1 cellular context compared by ENCODE assay signal in the genomic region with DNA sequence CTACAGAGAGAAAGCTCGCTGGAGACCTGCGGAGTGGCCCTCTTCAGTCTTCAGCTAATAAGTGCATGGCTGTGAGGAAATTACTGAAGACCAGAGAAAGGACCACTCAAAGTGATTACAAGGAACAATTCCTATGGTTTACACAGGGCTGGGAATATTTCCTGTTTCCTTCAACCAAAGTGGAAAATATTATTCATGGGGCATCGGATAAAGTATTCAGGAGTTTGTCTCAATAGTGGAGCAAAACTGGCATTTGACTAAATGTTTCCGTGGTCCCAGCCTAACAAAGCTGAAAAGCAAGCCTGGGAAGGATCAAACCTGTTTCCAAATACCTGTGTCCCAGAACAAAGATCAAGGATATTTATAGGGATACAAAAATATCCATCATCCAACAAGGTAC.
TF ChIP-seq lines count a peak whose summit lies in the region.

No MANE protein-coding gene starts in this region.

TF ChIP-seq in GM23338, 12 proteins besides CTCF, POLR2A, EP300 and RAD21:
- TF ChIP-seq, protein P1, sequence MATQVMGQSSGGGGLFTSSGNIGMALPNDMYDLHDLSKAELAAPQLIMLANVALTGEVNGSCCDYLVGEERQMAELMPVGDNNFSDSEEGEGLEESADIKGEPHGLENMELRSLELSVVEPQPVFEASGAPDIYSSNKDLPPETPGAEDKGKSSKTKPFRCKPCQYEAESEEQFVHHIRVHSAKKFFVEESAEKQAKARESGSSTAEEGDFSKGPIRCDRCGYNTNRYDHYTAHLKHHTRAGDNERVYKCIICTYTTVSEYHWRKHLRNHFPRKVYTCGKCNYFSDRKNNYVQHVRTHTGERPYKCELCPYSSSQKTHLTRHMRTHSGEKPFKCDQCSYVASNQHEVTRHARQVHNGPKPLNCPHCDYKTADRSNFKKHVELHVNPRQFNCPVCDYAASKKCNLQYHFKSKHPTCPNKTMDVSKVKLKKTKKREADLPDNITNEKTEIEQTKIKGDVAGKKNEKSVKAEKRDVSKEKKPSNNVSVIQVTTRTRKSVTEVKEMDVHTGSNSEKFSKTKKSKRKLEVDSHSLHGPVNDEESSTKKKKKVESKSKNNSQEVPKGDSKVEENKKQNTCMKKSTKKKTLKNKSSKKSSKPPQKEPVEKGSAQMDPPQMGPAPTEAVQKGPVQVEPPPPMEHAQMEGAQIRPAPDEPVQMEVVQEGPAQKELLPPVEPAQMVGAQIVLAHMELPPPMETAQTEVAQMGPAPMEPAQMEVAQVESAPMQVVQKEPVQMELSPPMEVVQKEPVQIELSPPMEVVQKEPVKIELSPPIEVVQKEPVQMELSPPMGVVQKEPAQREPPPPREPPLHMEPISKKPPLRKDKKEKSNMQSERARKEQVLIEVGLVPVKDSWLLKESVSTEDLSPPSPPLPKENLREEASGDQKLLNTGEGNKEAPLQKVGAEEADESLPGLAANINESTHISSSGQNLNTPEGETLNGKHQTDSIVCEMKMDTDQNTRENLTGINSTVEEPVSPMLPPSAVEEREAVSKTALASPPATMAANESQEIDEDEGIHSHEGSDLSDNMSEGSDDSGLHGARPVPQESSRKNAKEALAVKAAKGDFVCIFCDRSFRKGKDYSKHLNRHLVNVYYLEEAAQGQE (IDR thresholded peaks at IDR 0.05; ENCODE audit: unreplicated experiment): no peak
- TF ChIP-seq JUNB (IDR thresholded peaks at IDR 0.05; ENCODE audit: unreplicated experiment) (no peak), ZNF331 (CRISPR knock-in tag; IDR thresholded peaks at IDR 0.05; ENCODE audit: low read depth) (no peak), STAT1 (IDR thresholded peaks at IDR 0.05; ENCODE audit: unreplicated experiment) (no peak), ZNF114 (CRISPR knock-in tag; IDR thresholded peaks at IDR 0.05) (no peak), NANOG (IDR thresholded peaks at IDR 0.05; ENCODE audit: borderline replicate concordance) (no peak), POLR2AphosphoS5 (IDR thresholded peaks at IDR 0.05; ENCODE audit: low read depth) (no peak), EZH2phosphoT487 (IDR thresholded peaks at IDR 0.05; ENCODE audit: unreplicated experiment) (no peak), CREB1 (CRISPR knock-in tag; IDR thresholded peaks at IDR 0.05; ENCODE audit: low read depth) (no peak), EZH2 (IDR thresholded peaks at IDR 0.05; ENCODE audit: low read depth, unreplicated experiment) (no peak)
- TF ChIP-seq, protein P2, sequence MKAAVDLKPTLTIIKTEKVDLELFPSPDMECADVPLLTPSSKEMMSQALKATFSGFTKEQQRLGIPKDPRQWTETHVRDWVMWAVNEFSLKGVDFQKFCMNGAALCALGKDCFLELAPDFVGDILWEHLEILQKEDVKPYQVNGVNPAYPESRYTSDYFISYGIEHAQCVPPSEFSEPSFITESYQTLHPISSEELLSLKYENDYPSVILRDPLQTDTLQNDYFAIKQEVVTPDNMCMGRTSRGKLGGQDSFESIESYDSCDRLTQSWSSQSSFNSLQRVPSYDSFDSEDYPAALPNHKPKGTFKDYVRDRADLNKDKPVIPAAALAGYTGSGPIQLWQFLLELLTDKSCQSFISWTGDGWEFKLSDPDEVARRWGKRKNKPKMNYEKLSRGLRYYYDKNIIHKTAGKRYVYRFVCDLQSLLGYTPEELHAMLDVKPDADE (IDR thresholded peaks at IDR 0.05): no peak
- TF ChIP-seq, protein P3, sequence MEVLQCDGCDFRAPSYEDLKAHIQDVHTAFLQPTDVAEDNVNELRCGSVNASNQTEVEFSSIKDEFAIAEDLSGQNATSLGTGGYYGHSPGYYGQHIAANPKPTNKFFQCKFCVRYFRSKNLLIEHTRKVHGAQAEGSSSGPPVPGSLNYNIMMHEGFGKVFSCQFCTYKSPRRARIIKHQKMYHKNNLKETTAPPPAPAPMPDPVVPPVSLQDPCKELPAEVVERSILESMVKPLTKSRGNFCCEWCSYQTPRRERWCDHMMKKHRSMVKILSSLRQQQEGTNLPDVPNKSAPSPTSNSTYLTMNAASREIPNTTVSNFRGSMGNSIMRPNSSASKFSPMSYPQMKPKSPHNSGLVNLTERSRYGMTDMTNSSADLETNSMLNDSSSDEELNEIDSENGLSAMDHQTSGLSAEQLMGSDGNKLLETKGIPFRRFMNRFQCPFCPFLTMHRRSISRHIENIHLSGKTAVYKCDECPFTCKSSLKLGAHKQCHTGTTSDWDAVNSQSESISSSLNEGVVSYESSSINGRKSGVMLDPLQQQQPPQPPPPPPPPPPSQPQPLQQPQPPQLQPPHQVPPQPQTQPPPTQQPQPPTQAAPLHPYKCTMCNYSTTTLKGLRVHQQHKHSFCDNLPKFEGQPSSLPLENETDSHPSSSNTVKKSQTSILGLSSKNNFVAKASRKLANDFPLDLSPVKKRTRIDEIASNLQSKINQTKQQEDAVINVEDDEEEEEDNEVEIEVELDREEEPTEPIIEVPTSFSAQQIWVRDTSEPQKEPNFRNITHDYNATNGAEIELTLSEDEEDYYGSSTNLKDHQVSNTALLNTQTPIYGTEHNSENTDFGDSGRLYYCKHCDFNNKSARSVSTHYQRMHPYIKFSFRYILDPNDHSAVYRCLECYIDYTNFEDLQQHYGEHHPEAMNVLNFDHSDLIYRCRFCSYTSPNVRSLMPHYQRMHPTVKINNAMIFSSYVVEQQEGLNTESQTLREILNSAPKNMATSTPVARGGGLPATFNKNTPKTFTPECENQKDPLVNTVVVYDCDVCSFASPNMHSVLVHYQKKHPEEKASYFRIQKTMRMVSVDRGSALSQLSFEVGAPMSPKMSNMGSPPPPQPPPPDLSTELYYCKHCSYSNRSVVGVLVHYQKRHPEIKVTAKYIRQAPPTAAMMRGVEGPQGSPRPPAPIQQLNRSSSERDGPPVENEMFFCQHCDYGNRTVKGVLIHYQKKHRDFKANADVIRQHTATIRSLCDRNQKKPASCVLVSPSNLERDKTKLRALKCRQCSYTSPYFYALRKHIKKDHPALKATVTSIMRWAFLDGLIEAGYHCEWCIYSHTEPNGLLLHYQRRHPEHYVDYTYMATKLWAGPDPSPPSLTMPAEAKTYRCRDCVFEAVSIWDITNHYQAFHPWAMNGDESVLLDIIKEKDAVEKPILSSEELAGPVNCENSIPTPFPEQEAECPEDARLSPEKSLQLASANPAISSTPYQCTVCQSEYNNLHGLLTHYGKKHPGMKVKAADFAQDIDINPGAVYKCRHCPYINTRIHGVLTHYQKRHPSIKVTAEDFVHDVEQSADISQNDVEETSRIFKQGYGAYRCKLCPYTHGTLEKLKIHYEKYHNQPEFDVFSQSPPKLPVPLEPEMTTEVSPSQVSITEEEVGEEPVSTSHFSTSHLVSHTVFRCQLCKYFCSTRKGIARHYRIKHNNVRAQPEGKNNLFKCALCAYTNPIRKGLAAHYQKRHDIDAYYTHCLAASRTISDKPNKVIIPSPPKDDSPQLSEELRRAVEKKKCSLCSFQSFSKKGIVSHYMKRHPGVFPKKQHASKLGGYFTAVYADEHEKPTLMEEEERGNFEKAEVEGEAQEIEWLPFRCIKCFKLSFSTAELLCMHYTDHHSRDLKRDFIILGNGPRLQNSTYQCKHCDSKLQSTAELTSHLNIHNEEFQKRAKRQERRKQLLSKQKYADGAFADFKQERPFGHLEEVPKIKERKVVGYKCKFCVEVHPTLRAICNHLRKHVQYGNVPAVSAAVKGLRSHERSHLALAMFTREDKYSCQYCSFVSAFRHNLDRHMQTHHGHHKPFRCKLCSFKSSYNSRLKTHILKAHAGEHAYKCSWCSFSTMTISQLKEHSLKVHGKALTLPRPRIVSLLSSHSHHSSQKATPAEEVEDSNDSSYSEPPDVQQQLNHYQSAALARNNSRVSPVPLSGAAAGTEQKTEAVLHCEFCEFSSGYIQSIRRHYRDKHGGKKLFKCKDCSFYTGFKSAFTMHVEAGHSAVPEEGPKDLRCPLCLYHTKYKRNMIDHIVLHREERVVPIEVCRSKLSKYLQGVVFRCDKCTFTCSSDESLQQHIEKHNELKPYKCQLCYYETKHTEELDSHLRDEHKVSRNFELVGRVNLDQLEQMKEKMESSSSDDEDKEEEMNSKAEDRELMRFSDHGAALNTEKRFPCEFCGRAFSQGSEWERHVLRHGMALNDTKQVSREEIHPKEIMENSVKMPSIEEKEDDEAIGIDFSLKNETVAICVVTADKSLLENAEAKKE (CRISPR knock-in tag; IDR thresholded peaks at IDR 0.05): no peak
